In the genomic region with DNA sequence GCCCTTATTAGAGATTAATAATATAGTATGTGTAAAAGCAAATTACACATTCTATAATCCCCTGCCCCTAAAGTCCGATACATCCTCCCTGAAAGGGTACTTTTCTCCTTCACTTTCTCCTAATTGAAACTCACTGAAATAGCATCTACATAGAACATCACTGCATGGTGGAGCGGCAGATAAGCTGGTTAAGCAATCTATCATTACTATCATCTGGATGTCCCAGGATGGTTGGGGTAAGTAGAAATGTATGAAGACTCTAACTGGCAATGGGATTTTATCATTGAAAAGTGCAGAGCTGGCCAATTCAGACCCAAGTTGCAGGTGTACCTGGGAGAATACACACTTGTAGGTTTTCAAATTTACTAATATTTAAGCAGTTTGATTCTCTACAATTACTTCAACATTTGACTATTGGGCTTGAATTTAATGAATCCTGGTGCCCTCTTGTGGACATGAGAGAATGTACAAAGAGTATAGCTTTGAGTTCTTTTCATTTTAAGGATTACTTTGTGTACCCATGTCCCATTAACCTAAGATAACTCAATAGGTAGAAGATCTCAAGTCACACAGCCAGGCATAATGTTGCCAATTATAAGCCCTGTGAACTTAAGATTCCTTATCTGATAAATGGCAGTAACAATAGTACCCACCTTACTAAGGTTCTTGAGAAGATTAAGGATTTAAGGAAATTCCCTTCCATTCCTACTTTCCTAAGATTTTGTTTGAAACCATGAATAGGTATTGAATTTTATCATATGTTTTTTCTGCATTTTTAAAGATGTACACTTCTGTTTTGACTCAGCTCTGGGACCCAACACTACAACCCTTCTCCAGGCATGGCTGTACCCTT, we compare ENCODE assay signal across 8 cellular contexts.
DNase-seq lines count a peak whose midpoint lies in the region; ATAC-seq and TF ChIP-seq lines count a peak whose summit lies in the region.

No MANE protein-coding gene starts in this region.

- H3K4me3 Mint-ChIP-seq in HFFc6 = no peak overlapping the region
- no peak overlapping the region for H3K4me3 Mint-ChIP-seq in neural progenitor cell

- H3K36me3 Mint-ChIP-seq in HFFc6 (ENCODE audit: low read depth) = no peaks in the 10 kb centered on the region
- peaks cover 42% of the 10 kb centered on the region for H3K36me3 Mint-ChIP-seq in neural progenitor cell

- H3K9ac ChIP-seq in neural progenitor cell = no peak overlapping the region

- BruUV-seq in Panc1 (replicated peaks; lab: Mats Ljungman, UMichigan) = no TSS peak

- ATAC-seq in Panc1 (0 out of 2 replicates have a peak, but pooled peaks have one; percentile 68), GM18868 (IDR thresholded peaks at IDR 0.05; ENCODE audit: unreplicated experiment) (no peak)

- in situ Hi-C loops in Panc1 (cut with HindIII; ENCODE audit: low pct_unique_long_range_greater_than_20kb, low sequenced_read_pairs) = no loop called here

- H3K36me3 ChIP-seq in Panc1 (ENCODE audit: control insufficient read depth, insufficient read depth, low read length) (no peaks in the 10 kb centered on the region), neural progenitor cell (no peaks in the 10 kb centered on the region)

- no peaks in the 10 kb centered on the region for H3K4me1 Mint-ChIP-seq in HFFc6 (ENCODE audit: low read depth)
- H3K4me1 Mint-ChIP-seq in neural progenitor cell = no peaks in the 10 kb centered on the region

- POLR2A ChIA-PET in Panc1 (lab: Charles Lee) = no interaction called here

- H3K27me3 Mint-ChIP-seq in HFFc6 (ENCODE audit: insufficient read depth) = peaks cover 12% of the 10 kb centered on the region
- H3K27me3 Mint-ChIP-seq in neural progenitor cell (ENCODE audit: insufficient read depth, low read depth) = no peaks in the 10 kb centered on the region

- H3K4me1 ChIP-seq in Panc1 (ENCODE audit: control insufficient read depth, insufficient read depth, low read length) = no peaks in the 10 kb centered on the region
- H3K4me1 ChIP-seq in neural progenitor cell = peaks cover 4% of the 10 kb centered on the region

- peaks cover 1% of the 10 kb centered on the region for H4K20me1 ChIP-seq in neural progenitor cell (ENCODE audit: low read depth)

- H3K9me3 ChIP-seq in Panc1 (ENCODE audit: control insufficient read depth, insufficient read depth, low read depth, low read length) = no peaks in the 10 kb centered on the region
- no peaks in the 10 kb centered on the region for H3K9me3 ChIP-seq in neural progenitor cell (ENCODE audit: low read depth)

- CTCF ChIA-PET in Panc1 (lab: Charles Lee) = interaction anchor here (0.5 to 1.3 kb wide), 6 partner anchors 20 to 584 kb away, joined by 3 to 7 read pairs (median 4); no protein-coding TSS in a partner anchor

- H3K79me2 ChIP-seq in neural progenitor cell (ENCODE audit: low read depth) = peaks cover 84% of the 10 kb centered on the region

- H3K27me3 ChIP-seq in Panc1 (ENCODE audit: control insufficient read depth, insufficient read depth, low read length) (peaks cover 3% of the 10 kb centered on the region), neural progenitor cell (no peaks in the 10 kb centered on the region)

- no peak overlapping the region for H2AFZ ChIP-seq in neural progenitor cell (replicated peaks)

- H3K4me3 ChIP-seq in Panc1 (ENCODE audit: low read depth in 2 of 2, low read length in 2 of 2) (no peak overlapping the region), epithelial cell of esophagus (ENCODE audit: low read length) (no peak overlapping the region), neural progenitor cell (no peak overlapping the region)

- TF ChIP-seq CTCF in HFFc6 (IDR thresholded peaks at IDR 0.05) (peak; percentile 89), Panc1 (IDR thresholded peaks at IDR 0.05) (peak; percentile 64; the same call in 1 of the 2 replicates), epithelial cell of esophagus (IDR thresholded peaks at IDR 0.05; ENCODE audit: insufficient read depth, low read depth, low read length, missing control alignments) (peak; percentile 60), neural progenitor cell (IDR thresholded peaks at IDR 0.05) (peak; percentile 74)

- no peak overlapping the region for H3K4me2 ChIP-seq in neural progenitor cell

- DNase-seq in DMS153 treated with DMSO at 0.1 percent for 48 hours (lab: John Stamatoyannopoulos, UW; ENCODE audit: unreplicated experiment) (peak; percentile 36), HFFc6 (peak; percentile 47), Panc1 (ENCODE audit: low read depth, low spot score) (no peak), epithelial cell of esophagus (ENCODE audit: low read depth) (peak; percentile 66), neural progenitor cell (ENCODE audit: low spot score) (peak; percentile 53), GOT3 (lab: John Stamatoyannopoulos, UW) (no peak)
- no peak for DNase-seq in stimulated activated CD8-positive, alpha-beta memory T cell treated with anti-CD3 and anti-CD28 coated beads, Interleukin-4, amount 100 ng/mL, for 48 hours

- H3K27ac Mint-ChIP-seq in HFFc6 (no peak overlapping the region), neural progenitor cell (peak overlapping the region; percentile 14)

- H3K27ac ChIP-seq in Panc1 (ENCODE audit: low read length) (no peak overlapping the region), neural progenitor cell (no peak overlapping the region)

- H3K9me3 Mint-ChIP-seq in HFFc6 (no peaks in the 10 kb centered on the region), neural progenitor cell (peaks cover 24% of the 10 kb centered on the region)

- intact Hi-C loops in Panc1 (cut with micrococcal nuclease; ENCODE audit: unreplicated experiment) = loop anchor here (2.0 kb wide), 1 partner anchor 74 kb away; no protein-coding TSS in a partner anchor

- no peaks in the 10 kb centered on the region for H3F3A ChIP-seq in neural progenitor cell (ENCODE audit: low read depth)

Comparison
In these comparisons a context has a peak if more than half of its experiments do, and no peak if none do; other contexts are left out.
1. DNase-seq: peak in DMS153 treated with DMSO at 0.1 percent for 48 hours (single experiment), HFFc6 (single experiment), epithelial cell of esophagus (single experiment) and neural progenitor cell (single experiment); none in Panc1 (single experiment), stimulated activated CD8-positive, alpha-beta memory T cell treated with anti-CD3 and anti-CD28 coated beads, Interleukin-4, amount 100 ng/mL, for 48 hours (single experiment) and GOT3 (single experiment).
2. Peak in every context shown above with its lines, with median percentiles within 50 percentile points of each other: CTCF ChIP-seq.